In the genomic region with DNA sequence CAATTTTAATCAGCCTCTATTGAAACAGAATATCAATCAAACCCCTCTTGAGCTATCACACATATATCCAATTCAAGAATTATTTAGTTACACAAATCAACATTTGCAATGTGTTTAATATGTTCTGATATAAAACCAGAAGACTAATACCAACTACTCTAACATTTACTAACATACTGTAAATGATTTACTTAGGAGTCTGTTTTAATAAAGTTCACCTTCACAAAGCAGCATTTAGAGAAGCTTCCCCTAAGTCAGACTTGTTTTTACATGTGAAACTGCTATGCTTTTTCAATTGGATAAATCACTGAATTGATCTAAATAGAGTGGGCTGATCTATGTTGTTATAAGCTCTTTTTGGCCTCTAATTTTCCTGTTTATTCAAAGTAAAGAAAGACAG, we compare ENCODE assay signal across 25 cellular contexts. TPM values are rescaled to one million over a fixed set of nuclear protein-coding genes. Genes with fewer than 3 reads are reported as not detected.
DNase-seq lines count a peak whose midpoint lies in the region; ATAC-seq, FAIRE-seq and TF ChIP-seq lines count a peak whose summit lies in the region.
"Had no signal": no experiment of that assay in that cellular context is flagged by ENCODE, and none has a peak within 500 bp of the region (broad histone marks: within the 10 kb centered on the region; RNA-seq: fewer than 3 reads in every experiment).

No MANE protein-coding gene starts in this region.

- H3K27ac ChIP-seq in A549 (no peak overlapping the region; a peak in 1 of 6 replicates), kidney (ENCODE audit: low read depth in 2 of 2, low read length in 2 of 2) (peak overlapping the region; percentile 71 to 74), psoas muscle (peak overlapping the region; percentile 44), thyroid gland (peak overlapping the region; percentile 60 to 80 (median 66))
- H3K27ac ChIP-seq: BLaER1, C4-2B had no signal

- ATAC-seq in A549: no peak
- ATAC-seq in psoas muscle: no peak
- ATAC-seq: CD8-positive, alpha-beta T cell had no signal

- POLR2A ChIA-PET in A549 (lab: Yijun Ruan, JAX): no interaction called here

- intact Hi-C loops in kidney (cut with DNase I) (no loop called here), psoas muscle (cut with DNase I) (no loop called here), thyroid gland (cut with DNase I) (no loop called here)

- no peak overlapping the region for H3K9ac ChIP-seq in kidney (ENCODE audit: low read length in 2 of 2)
- H3K9ac ChIP-seq: BLaER1 had no signal

- FAIRE-seq in A549 (lab: Jason Lieb, UNC): no peak
- FAIRE-seq in kidney (lab: Jason Lieb, UNC): peak; percentile 86
- FAIRE-seq: D721Med, GM12891, GM18507, H54 had no signal

- H3K4me3 ChIP-seq in A549 (no peak overlapping the region), kidney (ENCODE audit: low read length in 2 of 2) (no peak overlapping the region), psoas muscle (no peak overlapping the region), thyroid gland (replicated peaks in 1 of 3) (no peak overlapping the region)
- H3K4me3 ChIP-seq: BLaER1, HAP-1 had no signal

- H3K27me3 ChIP-seq in psoas muscle (ENCODE audit: insufficient read depth in 3 of 3, low read length in 2 of 3): no peaks in the 10 kb centered on the region
- no peaks in the 10 kb centered on the region for H3K27me3 ChIP-seq in thyroid gland
- H3K27me3 ChIP-seq: BLaER1 had no signal

- H3K36me3 ChIP-seq in kidney (ENCODE audit: control insufficient read depth in 1 of 2, insufficient read depth in 2 of 2, low read length in 2 of 2): no peaks in the 10 kb centered on the region
- H3K36me3 ChIP-seq in psoas muscle (ENCODE audit: insufficient read depth in 1 of 2, low read depth in 1 of 2): no peaks in the 10 kb centered on the region
- no peaks in the 10 kb centered on the region for H3K36me3 ChIP-seq in thyroid gland
- H3K36me3 ChIP-seq: BLaER1, HAP-1 had no signal

- TF ChIP-seq POLR2A in A549 (IDR thresholded peaks at IDR 0.05; ENCODE audit: low read length) (no peak), thyroid gland (IDR thresholded peaks at IDR 0.05) (no peak)

- no peak for TF ChIP-seq CTCF in A549 (IDR thresholded peaks at IDR 0.05)
- no peak for TF ChIP-seq CTCF in kidney (IDR thresholded peaks at IDR 0.05; ENCODE audit: borderline replicate concordance, extremely low read depth, insufficient read depth)
- TF ChIP-seq CTCF in psoas muscle (IDR thresholded peaks at IDR 0.05): no peak
- TF ChIP-seq CTCF in thyroid gland (IDR thresholded peaks at IDR 0.05): no peak

- TF ChIP-seq EP300 in A549 (IDR thresholded peaks at IDR 0.05): no peak

- DNase-seq in A549 (ENCODE audit: low read depth in 1 of 2, low spot score in 1 of 2) (no peak), kidney (no peak), psoas muscle (no peak), thyroid gland (no peak), SHP77 treated with DMSO at 0.1 percent for 48 hours (lab: John Stamatoyannopoulos, UW) (no peak), amygdala (lab: John Stamatoyannopoulos, UW) (no peak), GDM1 (lab: John Stamatoyannopoulos, UW) (no peak)
- DNase-seq: 8988T; Caco-2; CD4-positive, CD25-positive, alpha-beta regulatory T cell; CD8-positive, alpha-beta T cell; DMS 273 treated with DMSO at 0.1 percent for 48 hours; DMS79; EL; GF-D8; GOT3; HFFc6 had no signal

- TF ChIP-seq RAD21 in A549 (conservative IDR thresholded peaks at IDR 0.05 in 1 of 2, IDR thresholded peaks at IDR 0.05 in 1 of 2): no peak

- H3K9me3 ChIP-seq in A549: peaks cover 4% of the 10 kb centered on the region; the same call in 1 of the 3 replicates
- no peaks in the 10 kb centered on the region for H3K9me3 ChIP-seq in kidney (ENCODE audit: control insufficient read depth in 1 of 2, low read length in 2 of 2)
- no peaks in the 10 kb centered on the region for H3K9me3 ChIP-seq in psoas muscle
- no peaks in the 10 kb centered on the region for H3K9me3 ChIP-seq in thyroid gland
- H3K9me3 ChIP-seq: Caco-2, HAP-1 had no signal

- peak overlapping the region; percentile 18; the same call in 2 of the 3 replicates for H3K4me2 ChIP-seq in A549
- H3K4me2 ChIP-seq: BLaER1 had no signal

- H3K4me1 ChIP-seq in A549 (peaks cover 47% of the 10 kb centered on the region), kidney (ENCODE audit: control insufficient read depth in 1 of 2, insufficient read depth in 1 of 2, low read depth in 1 of 2, low read length in 2 of 2) (peaks cover 32 to 39% of the 10 kb centered on the region in 2 donors), psoas muscle (peaks cover 43% of the 10 kb centered on the region), thyroid gland (peaks cover 38 to 48% of the 10 kb centered on the region in 2 donors)
- H3K4me1 ChIP-seq: Caco-2 had no signal

- CTCF ChIA-PET in A549 (lab: Yijun Ruan, JAX): interaction anchor here (1.5 kb wide), 1 partner anchor 55 kb away, joined by 6 read pairs; no protein-coding TSS in a partner anchor

TF ChIP-seq in A549, 52 proteins besides CTCF, POLR2A, EP300 and RAD21 (continues in another document):
- TF ChIP-seq, protein P1, sequence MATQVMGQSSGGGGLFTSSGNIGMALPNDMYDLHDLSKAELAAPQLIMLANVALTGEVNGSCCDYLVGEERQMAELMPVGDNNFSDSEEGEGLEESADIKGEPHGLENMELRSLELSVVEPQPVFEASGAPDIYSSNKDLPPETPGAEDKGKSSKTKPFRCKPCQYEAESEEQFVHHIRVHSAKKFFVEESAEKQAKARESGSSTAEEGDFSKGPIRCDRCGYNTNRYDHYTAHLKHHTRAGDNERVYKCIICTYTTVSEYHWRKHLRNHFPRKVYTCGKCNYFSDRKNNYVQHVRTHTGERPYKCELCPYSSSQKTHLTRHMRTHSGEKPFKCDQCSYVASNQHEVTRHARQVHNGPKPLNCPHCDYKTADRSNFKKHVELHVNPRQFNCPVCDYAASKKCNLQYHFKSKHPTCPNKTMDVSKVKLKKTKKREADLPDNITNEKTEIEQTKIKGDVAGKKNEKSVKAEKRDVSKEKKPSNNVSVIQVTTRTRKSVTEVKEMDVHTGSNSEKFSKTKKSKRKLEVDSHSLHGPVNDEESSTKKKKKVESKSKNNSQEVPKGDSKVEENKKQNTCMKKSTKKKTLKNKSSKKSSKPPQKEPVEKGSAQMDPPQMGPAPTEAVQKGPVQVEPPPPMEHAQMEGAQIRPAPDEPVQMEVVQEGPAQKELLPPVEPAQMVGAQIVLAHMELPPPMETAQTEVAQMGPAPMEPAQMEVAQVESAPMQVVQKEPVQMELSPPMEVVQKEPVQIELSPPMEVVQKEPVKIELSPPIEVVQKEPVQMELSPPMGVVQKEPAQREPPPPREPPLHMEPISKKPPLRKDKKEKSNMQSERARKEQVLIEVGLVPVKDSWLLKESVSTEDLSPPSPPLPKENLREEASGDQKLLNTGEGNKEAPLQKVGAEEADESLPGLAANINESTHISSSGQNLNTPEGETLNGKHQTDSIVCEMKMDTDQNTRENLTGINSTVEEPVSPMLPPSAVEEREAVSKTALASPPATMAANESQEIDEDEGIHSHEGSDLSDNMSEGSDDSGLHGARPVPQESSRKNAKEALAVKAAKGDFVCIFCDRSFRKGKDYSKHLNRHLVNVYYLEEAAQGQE (IDR thresholded peaks at IDR 0.05): no peak
- TF ChIP-seq CHD2 (IDR thresholded peaks at IDR 0.05; ENCODE audit: low read length, partially characterized antibody) (no peak), FOXS1 (CRISPR knock-in tag; IDR thresholded peaks at IDR 0.05) (no peak), POLR2AphosphoS2 (conservative IDR thresholded peaks at IDR 0.05; ENCODE audit: low read length) (no peak), MAZ (IDR thresholded peaks at IDR 0.05; ENCODE audit: borderline replicate concordance, low read depth, low read length) (no peak), HOXB5 (CRISPR knock-in tag; IDR thresholded peaks at IDR 0.05) (no peak)
- TF ChIP-seq, protein P2, sequence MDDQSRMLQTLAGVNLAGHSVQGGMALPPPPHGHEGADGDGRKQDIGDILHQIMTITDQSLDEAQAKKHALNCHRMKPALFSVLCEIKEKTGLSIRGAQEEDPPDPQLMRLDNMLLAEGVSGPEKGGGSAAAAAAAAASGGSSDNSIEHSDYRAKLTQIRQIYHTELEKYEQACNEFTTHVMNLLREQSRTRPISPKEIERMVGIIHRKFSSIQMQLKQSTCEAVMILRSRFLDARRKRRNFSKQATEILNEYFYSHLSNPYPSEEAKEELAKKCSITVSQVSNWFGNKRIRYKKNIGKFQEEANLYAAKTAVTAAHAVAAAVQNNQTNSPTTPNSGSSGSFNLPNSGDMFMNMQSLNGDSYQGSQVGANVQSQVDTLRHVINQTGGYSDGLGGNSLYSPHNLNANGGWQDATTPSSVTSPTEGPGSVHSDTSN (IDR thresholded peaks at IDR 0.05): no peak
- TF ChIP-seq, protein P3, sequence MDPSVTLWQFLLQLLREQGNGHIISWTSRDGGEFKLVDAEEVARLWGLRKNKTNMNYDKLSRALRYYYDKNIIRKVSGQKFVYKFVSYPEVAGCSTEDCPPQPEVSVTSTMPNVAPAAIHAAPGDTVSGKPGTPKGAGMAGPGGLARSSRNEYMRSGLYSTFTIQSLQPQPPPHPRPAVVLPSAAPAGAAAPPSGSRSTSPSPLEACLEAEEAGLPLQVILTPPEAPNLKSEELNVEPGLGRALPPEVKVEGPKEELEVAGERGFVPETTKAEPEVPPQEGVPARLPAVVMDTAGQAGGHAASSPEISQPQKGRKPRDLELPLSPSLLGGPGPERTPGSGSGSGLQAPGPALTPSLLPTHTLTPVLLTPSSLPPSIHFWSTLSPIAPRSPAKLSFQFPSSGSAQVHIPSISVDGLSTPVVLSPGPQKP (IDR thresholded peaks at IDR 0.05; ENCODE audit: low read depth, low read length): no peak

RNA-seq across cellular contexts. Expression of a gene that starts 18.3 kb away (rescaled TPM):
- polyA plus RNA-seq in A549 (2011; rRNA removed) (6.8 and 7.4 TPM in 2 replicates), A549 (2017; fragmentation: RNase III; extraction: RNeasy Plus Mini Kit Qiagen cat#74134 plus additional on column Dnase treatment) (1.5 to 2.1 TPM (median 1.8 TPM) in 3 replicates), kidney (ENCODE audit: insufficient read depth, low read depth, low replicate concordance) (20.8 TPM), psoas muscle (1 to 10 TPM; 3.1 to 5.6 (median 3.8) TPM)
- 0.58 and 0.63 TPM in 2 replicates for polyA plus RNA-seq in A549 (2012; cell fraction: cytosol; rRNA removed)
- 4.8 and 6.5 TPM in 2 replicates for polyA plus RNA-seq in A549 (2012; cell fraction: nucleus; rRNA removed)
- polyA minus RNA-seq in A549 (2011; rRNA and poly(A)+ RNA removed): 6.0 and 7.0 TPM in 2 replicates
- total RNA-seq in kidney (48.8 TPM), psoas muscle (10 to 100 TPM in 2 of 4 donors, 1 to 10 TPM in 2; 5.5 to 29.4 (median 14.9) TPM), thyroid gland (10 to 100 TPM; 59.7 to 86.5 (median 66.9) TPM)
- total RNA-seq: A673; CD4-positive, CD25-positive, alpha-beta regulatory T cell; HFFc6 had no signal
- polyA plus RNA-seq: CD4-positive, CD25-positive, alpha-beta regulatory T cell had no signal

RNA-seq across cellular contexts. Expression of a gene that starts 18.8 kb away (rescaled TPM):
- 6.8 and 7.1 TPM in 2 replicates for polyA plus RNA-seq in A549 (2011; rRNA removed)
- polyA plus RNA-seq in A549 (2012; cell fraction: cytosol; rRNA removed): 1.0 and 1.2 TPM in 2 replicates
- polyA plus RNA-seq in A549 (2012; cell fraction: nucleus; rRNA removed): 3.7 and 4.7 TPM in 2 replicates
- 1.4 to 2.2 TPM (median 1.7 TPM) in 3 replicates for polyA plus RNA-seq in A549 (2017; fragmentation: RNase III; extraction: RNeasy Plus Mini Kit Qiagen cat#74134 plus additional on column Dnase treatment)
- 4.6 and 5.5 TPM in 2 replicates for polyA minus RNA-seq in A549 (2011; rRNA and poly(A)+ RNA removed)
- total RNA-seq in kidney: 53.3 TPM
- 7.2 TPM for polyA plus RNA-seq in kidney (ENCODE audit: insufficient read depth, low read depth, low replicate concordance)
- total RNA-seq in psoas muscle: 10 to 100 TPM in 2 of 4 donors, 1 to 10 TPM in 2; 4.6 to 16.0 (median 10.3) TPM
- 1 to 10 TPM; 1.7 to 2.3 (median 2.0) TPM for polyA plus RNA-seq in psoas muscle
- 10 to 100 TPM; 16.5 to 41.7 (median 34.2) TPM for total RNA-seq in thyroid gland
- total RNA-seq: A673; CD4-positive, CD25-positive, alpha-beta regulatory T cell; CD8-positive, alpha-beta T cell had no signal

Comparison
In these comparisons a context has a peak if more than half of its experiments do, and no peak if none do; other contexts are left out.
1. H3K27ac ChIP-seq: peak in kidney (2 of 2), psoas muscle (single experiment) and thyroid gland (3 of 3); none in A549 (0 of 2).